ENCODE assay signal across 19 cellular contexts in the genomic region with DNA sequence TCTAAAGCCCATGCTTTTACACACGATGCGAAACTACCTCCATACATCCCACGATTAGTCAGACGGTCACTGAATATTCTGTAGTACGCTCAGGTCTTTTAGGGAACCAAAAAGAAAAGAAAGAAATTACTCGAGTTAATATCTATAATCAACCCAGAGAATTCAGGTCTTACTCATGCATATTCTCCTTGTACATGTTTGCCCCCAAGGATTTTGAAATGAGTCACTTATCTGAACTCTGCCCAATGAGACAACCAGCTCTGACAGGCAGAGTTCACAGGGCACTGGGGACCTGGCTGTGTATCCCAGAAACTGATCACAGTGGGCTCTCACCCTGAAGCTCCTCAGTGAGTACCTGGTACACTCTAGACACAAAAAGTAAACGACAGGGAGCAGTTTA. TPM values are rescaled to one million over a fixed set of nuclear protein-coding genes. Genes with fewer than 3 reads are reported as not detected.
"Had no signal": no experiment of that assay in that cellular context is flagged by ENCODE, and none has a peak within 500 bp of the region (broad histone marks: within the 10 kb centered on the region; RNA-seq: fewer than 3 reads in every experiment).

No MANE protein-coding gene starts in this region.

- FAIRE-seq: kidney, urothelium cell line had no signal

- H3K9me3 ChIP-seq: left lung, ovary, tibial artery had no signal

- DNase-seq: activated CD4-positive, alpha-beta T cell treated with anti-CD3 and anti-CD28 coated beads, Interleukin-2, amount 50 U/mL, for 1 hour; activated CD8-positive, alpha-beta memory T cell treated with anti-CD3 and anti-CD28 coated beads for 24 hours; activated naive CD4-positive, alpha-beta T cell treated with Interleukin-2 at 50 U/mL for 16 hours; anterior cingulate cortex; brain microvascular endothelial cell; cerebellar nuclear complex; effector memory CD4-positive, alpha-beta T cell; kidney; left lung; naive thymus-derived CD4-positive, alpha-beta T cell; ovary; stimulated activated CD4-positive, alpha-beta T cell treated with anti-CD3 and anti-CD28 coated beads, Interleukin-12 subunit alpha, Interleukin-12 subunit beta, amount 100 ng/mL, for 4 hours; stimulated activated CD4-positive, alpha-beta T cell treated with anti-CD3 and anti-CD28 coated beads, Interleukin-2, amount 100 ng/mL, for 24 hours; tibial artery had no signal

- H3K4me1 ChIP-seq: left lung, tibial artery had no signal

- H3K4me3 ChIP-seq: left lung, ovary, tibial artery had no signal

- ATAC-seq: left lung; naive thymus-derived CD4-positive, alpha-beta T cell; stimulated activated memory B cell treated with anti-CD40 and anti-IgM and Interleukin-4, amounts not matched to agents 10 μg/mL and 1 μg/mL and 100 μg/mL, for 72 hours had no signal

- H3K27me3 ChIP-seq: left lung, ovary had no signal

- H3K27ac ChIP-seq: brain microvascular endothelial cell, epithelial cell of prostate, left lung, ovary, tibial artery had no signal

- H3K36me3 ChIP-seq: brain microvascular endothelial cell, left lung, ovary, tibial artery had no signal

RNA-seq across cellular contexts. Expression of a gene that starts 29.2 kb away (rescaled TPM):
- total RNA-seq: mononuclear cell; naive thymus-derived CD4-positive, alpha-beta T cell; T-helper 2 cell treated with Interferon-gamma antibody and Interleukin-4, amounts not matched to agents 100 ng/mL and 5 ng/mL, for 36 hours had no signal
- polyA plus RNA-seq: naive thymus-derived CD4-positive, alpha-beta T cell had no signal
